11 cellular contexts compared by ENCODE assay signal in the genomic region with DNA sequence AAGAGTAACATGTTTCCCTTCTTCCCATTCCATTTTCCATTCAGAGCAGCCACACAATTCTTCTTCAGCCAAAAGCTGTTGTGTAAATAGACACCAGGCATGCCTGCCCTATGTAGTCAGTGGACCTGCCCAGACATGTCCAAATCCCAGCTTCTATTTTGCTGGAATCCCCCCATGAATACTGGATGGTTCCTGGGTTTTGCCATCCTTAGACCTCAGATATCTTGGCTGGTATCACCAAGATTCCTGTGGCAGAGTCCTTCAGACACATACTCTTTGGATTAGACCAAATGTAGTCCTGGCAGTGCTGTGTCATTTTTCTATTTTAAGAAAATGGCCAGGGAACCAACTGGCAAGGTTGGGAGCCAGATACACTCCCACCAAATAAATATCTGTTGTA. TPM values are rescaled to one million over a fixed set of nuclear protein-coding genes. Genes with fewer than 3 reads are reported as not detected.
A peak's percentile ranks its signal among the peaks of the same experiment; 100 is the strongest.
DNase-seq lines count a peak whose midpoint lies in the region; ATAC-seq, FAIRE-seq and TF ChIP-seq lines count a peak whose summit lies in the region.
"Had no signal": no experiment of that assay in that cellular context is flagged by ENCODE, and none has a peak within 500 bp of the region (broad histone marks: within the 10 kb centered on the region; RNA-seq: fewer than 3 reads in every experiment).

No MANE protein-coding gene starts in this region.

- H3K9me3 ChIP-seq in HCT116 (ENCODE audit: control insufficient read depth in 1 of 2, insufficient read depth in 1 of 2, low read depth in 1 of 2, low read length in 2 of 2) (no peaks in the 10 kb centered on the region), astrocyte (ENCODE audit: insufficient read depth, low read depth, low read length) (no peaks in the 10 kb centered on the region)

- TF ChIP-seq RAD21 in HCT116 (IDR thresholded peaks at IDR 0.05; ENCODE audit: low read depth), result no peak

- H3K4me1 Mint-ChIP-seq in astrocyte (ENCODE audit: low read depth, unreplicated experiment), result peaks cover 17% of the 10 kb centered on the region
- H3K4me1 Mint-ChIP-seq in stimulated activated memory B cell treated with anti-CD40 and anti-IgM and Interleukin-4, amounts not matched to agents 10 μg/mL and 1 μg/mL and 100 μg/mL, for 72 hours, result no peaks in the 10 kb centered on the region
- H3K4me1 Mint-ChIP-seq: CD4-positive, alpha-beta memory T cell had no signal

- H2AFZ ChIP-seq in ACC112 (ENCODE audit: low read length, unreplicated experiment) (no peak overlapping the region), HCT116 (ENCODE audit: low read depth, low read length, poor library complexity, severe bottlenecking) (peak overlapping the region; percentile 65), astrocyte (ENCODE audit: low read depth, low read length) (peak overlapping the region; percentile 51)

- CTCF ChIA-PET in HCT116 (lab: Charles Lee), result no interaction called here

- POLR2A ChIA-PET in HCT116 (lab: Charles Lee), result interaction anchor here (1.6 kb wide), 1 partner anchor 9 kb away, joined by 3 read pairs; no protein-coding TSS in a partner anchor

- no peaks in the 10 kb centered on the region for H3K36me3 ChIP-seq in ACC112 (ENCODE audit: insufficient read depth, low read length)
- H3K36me3 ChIP-seq in HCT116 (ENCODE audit: control insufficient read depth in 1 of 2, insufficient read depth in 2 of 2, low read length in 2 of 2), result no peaks in the 10 kb centered on the region
- no peaks in the 10 kb centered on the region for H3K36me3 ChIP-seq in astrocyte (ENCODE audit: insufficient read depth, low read length)

- peaks cover 3% of the 10 kb centered on the region for H3K36me3 Mint-ChIP-seq in astrocyte (ENCODE audit: low read depth, unreplicated experiment)
- H3K36me3 Mint-ChIP-seq in stimulated activated memory B cell treated with anti-CD40 and anti-IgM and Interleukin-4, amounts not matched to agents 10 μg/mL and 1 μg/mL and 100 μg/mL, for 72 hours, result no peaks in the 10 kb centered on the region
- H3K36me3 Mint-ChIP-seq: CD4-positive, alpha-beta memory T cell had no signal

- H4K20me1 ChIP-seq in HCT116 (ENCODE audit: insufficient read depth) (no peaks in the 10 kb centered on the region), astrocyte (ENCODE audit: insufficient read depth, low read length) (no peaks in the 10 kb centered on the region)

- H3K27ac Mint-ChIP-seq in astrocyte (ENCODE audit: unreplicated experiment), result peak overlapping the region; percentile 83
- H3K27ac Mint-ChIP-seq in stimulated activated memory B cell treated with anti-CD40 and anti-IgM and Interleukin-4, amounts not matched to agents 10 μg/mL and 1 μg/mL and 100 μg/mL, for 72 hours, result no peak overlapping the region
- H3K27ac Mint-ChIP-seq: CD4-positive, alpha-beta memory T cell had no signal

- TF ChIP-seq CTCF in HCT116 (IDR thresholded peaks at IDR 0.05 in 2 of 3, conservative IDR thresholded peaks at IDR 0.05 in 1 of 3; ENCODE audit: borderline replicate concordance in 1 of 3, insufficient read depth in 1 of 3, low read depth in 2 of 3, low read length in 2 of 3) (no peak), astrocyte (IDR thresholded peaks at IDR 0.05; ENCODE audit: insufficient read depth, low read depth, low read length) (no peak)

- H3K27ac ChIP-seq in ACC112 (ENCODE audit: low read depth, low read length) (peak overlapping the region; percentile 47), HCT116 (ENCODE audit: low read depth, low read length) (no peak overlapping the region), astrocyte (ENCODE audit: low read depth, low read length) (peak overlapping the region; percentile 67)

- H3K4me3 ChIP-seq in ACC112 (ENCODE audit: low read depth, low read length) (no peak overlapping the region), HCT116 (replicated peaks in 1 of 2; ENCODE audit: low read depth in 1 of 2, low read length in 2 of 2) (no peak overlapping the region), astrocyte (ENCODE audit: insufficient read depth, low read depth, low read length) (no peak overlapping the region)

- no peak for DNase-seq in HCT116 (ENCODE audit: low read depth, low spot score)
- DNase-seq in astrocyte (ENCODE audit: low read depth), result peak; percentile 93
- peak; percentile 86 for DNase-seq in iris pigment epithelial cell (ENCODE audit: low read depth)
- no peak for DNase-seq in activated naive CD4-positive, alpha-beta T cell treated with anti-CD3 and anti-CD28 coated beads, Interleukin-2, amount 50 U/mL, for 16 hours
- no peak for DNase-seq in activated T-cell treated with anti-CD3 and anti-CD28 coated beads, Interleukin-2, amount 50 U/mL, for 48 hours
- DNase-seq: CD4-positive, alpha-beta memory T cell; left colon; NCI-H524 had no signal

- H3K9me3 Mint-ChIP-seq in astrocyte (ENCODE audit: unreplicated experiment), result peaks cover 7% of the 10 kb centered on the region
- peaks cover 5% of the 10 kb centered on the region for H3K9me3 Mint-ChIP-seq in stimulated activated memory B cell treated with anti-CD40 and anti-IgM and Interleukin-4, amounts not matched to agents 10 μg/mL and 1 μg/mL and 100 μg/mL, for 72 hours

- BruUV-seq in HCT116 (replicated peaks; lab: Mats Ljungman, UMichigan), result no TSS peak

- RAD21 ChIA-PET in HCT116 (lab: Charles Lee; ENCODE audit: low non-redundant PET in 1 of 2, low total read pairs in 2 of 2, uncharacterized antibody in 2 of 2, unreplicated experiment in 2 of 2), result no interaction called here

- ATAC-seq in HCT116 (no peak), HG02642 (IDR thresholded peaks at IDR 0.05; ENCODE audit: poor library complexity, unreplicated experiment) (no peak)
- no peak for ATAC-seq in stimulated activated memory B cell treated with anti-CD40 and anti-IgM and Interleukin-4, amounts not matched to agents 10 μg/mL and 1 μg/mL and 100 μg/mL, for 72 hours
- ATAC-seq: left colon had no signal

- H3K4me2 ChIP-seq in HCT116 (ENCODE audit: low read length) (peak overlapping the region; percentile 13; the same call in 1 of the 2 replicates), astrocyte (ENCODE audit: low read length) (peak overlapping the region; percentile 11)

- H3K9ac ChIP-seq in HCT116 (ENCODE audit: low read length) (no peak overlapping the region), astrocyte (ENCODE audit: low read length) (no peak overlapping the region)

- intact Hi-C loops in HCT116 (cut with micrococcal nuclease), result no loop called here

- H3K27me3 Mint-ChIP-seq in astrocyte (ENCODE audit: low read depth, unreplicated experiment), result no peaks in the 10 kb centered on the region
- H3K27me3 Mint-ChIP-seq in stimulated activated memory B cell treated with anti-CD40 and anti-IgM and Interleukin-4, amounts not matched to agents 10 μg/mL and 1 μg/mL and 100 μg/mL, for 72 hours, result peaks cover 35% of the 10 kb centered on the region

- H3K4me1 ChIP-seq in ACC112 (ENCODE audit: control insufficient read depth, insufficient read depth, low read length, unreplicated experiment), result no peaks in the 10 kb centered on the region
- H3K4me1 ChIP-seq in HCT116 (ENCODE audit: control insufficient read depth in 1 of 2, insufficient read depth in 2 of 2, low read length in 2 of 2), result peaks cover 2 to 8% of the 10 kb centered on the region in 2 experiments; a peak in 2 of 4 replicates
- H3K4me1 ChIP-seq in astrocyte (ENCODE audit: insufficient read depth, low read length), result peaks cover 4% of the 10 kb centered on the region

- no peaks in the 10 kb centered on the region for H3K9me2 ChIP-seq in HCT116 (ENCODE audit: insufficient read depth)

- H3K27me3 ChIP-seq in ACC112 (ENCODE audit: insufficient read depth, low read length) (no peaks in the 10 kb centered on the region), HCT116 (ENCODE audit: insufficient read depth, low read length) (no peaks in the 10 kb centered on the region), astrocyte (ENCODE audit: insufficient read depth, low read length) (no peaks in the 10 kb centered on the region)

- peak overlapping the region; percentile 84 for H3K4me3 Mint-ChIP-seq in astrocyte (ENCODE audit: unreplicated experiment)
- no peak overlapping the region for H3K4me3 Mint-ChIP-seq in stimulated activated memory B cell treated with anti-CD40 and anti-IgM and Interleukin-4, amounts not matched to agents 10 μg/mL and 1 μg/mL and 100 μg/mL, for 72 hours
- H3K4me3 Mint-ChIP-seq: CD4-positive, alpha-beta memory T cell had no signal

- FAIRE-seq in astrocyte (lab: Jason Lieb, UNC), result peak; percentile 97

- H3K79me2 ChIP-seq in ACC112 (ENCODE audit: control insufficient read depth, insufficient read depth, low read length, unreplicated experiment), result no peaks in the 10 kb centered on the region
- no peaks in the 10 kb centered on the region for H3K79me2 ChIP-seq in HCT116 (ENCODE audit: insufficient read depth, low read length)
- H3K79me2 ChIP-seq in astrocyte (ENCODE audit: insufficient read depth, low read length), result no peaks in the 10 kb centered on the region

- TF ChIP-seq POLR2A in HCT116 (IDR thresholded peaks at IDR 0.05; ENCODE audit: borderline replicate concordance, extremely low read depth, insufficient read depth, insufficient read length), result no peak

TF ChIP-seq in HCT116, 20 proteins besides CTCF, POLR2A, EP300 and RAD21 (continues in another document):
- TF ChIP-seq ZFX (IDR thresholded peaks at IDR 0.05), result no peak
- TF ChIP-seq POLR2AphosphoS5 (IDR thresholded peaks at IDR 0.05; ENCODE audit: low read depth, low read length), result no peak
- TF ChIP-seq CBX3 (IDR thresholded peaks at IDR 0.05; ENCODE audit: low read depth), result no peak
- TF ChIP-seq CEBPB (IDR thresholded peaks at IDR 0.05; ENCODE audit: low read depth), result no peak
- TF ChIP-seq EGR1 (IDR thresholded peaks at IDR 0.05; ENCODE audit: low read depth), result no peak
- TF ChIP-seq ELF1 (IDR thresholded peaks at IDR 0.05; ENCODE audit: borderline replicate concordance, low read depth), result no peak
- no peak for TF ChIP-seq TCF7L2 (IDR thresholded peaks at IDR 0.05; ENCODE audit: borderline replicate concordance, extremely low read depth, insufficient read depth, insufficient read length)
- no peak for TF ChIP-seq SRF (IDR thresholded peaks at IDR 0.05; ENCODE audit: low read depth)
- no peak for TF ChIP-seq JUND (IDR thresholded peaks at IDR 0.05)

RNA-seq across cellular contexts. Expression of gene FST, which starts 10.3 kb away (rescaled TPM):
- total RNA-seq in HCT116 (2021; ENCODE audit: unreplicated experiment) (0.34 TPM), astrocyte (39.1 and 57.1 TPM in 2 replicates)
- 0.07 and 0.22 TPM in 2 replicates for polyA plus RNA-seq in HCT116 (2012)

Comparison
In these comparisons a context has a peak if more than half of its experiments do, and no peak if none do; other contexts are left out.
1. DNase-seq: peak in astrocyte (single experiment) and iris pigment epithelial cell (single experiment); none in HCT116 (single experiment), activated naive CD4-positive, alpha-beta T cell treated with anti-CD3 and anti-CD28 coated beads, Interleukin-2, amount 50 U/mL, for 16 hours (single experiment) and activated T-cell treated with anti-CD3 and anti-CD28 coated beads, Interleukin-2, amount 50 U/mL, for 48 hours (0 of 2).
2. RNA of gene FST, which starts 10.3 kb away (total RNA-seq): 39.1 to 57.1 TPM in astrocyte; 0.34 TPM in HCT116 (single experiment); every median in the first group is over 10 times any median in the second.